27 cellular contexts compared by ENCODE assay signal in the genomic region with DNA sequence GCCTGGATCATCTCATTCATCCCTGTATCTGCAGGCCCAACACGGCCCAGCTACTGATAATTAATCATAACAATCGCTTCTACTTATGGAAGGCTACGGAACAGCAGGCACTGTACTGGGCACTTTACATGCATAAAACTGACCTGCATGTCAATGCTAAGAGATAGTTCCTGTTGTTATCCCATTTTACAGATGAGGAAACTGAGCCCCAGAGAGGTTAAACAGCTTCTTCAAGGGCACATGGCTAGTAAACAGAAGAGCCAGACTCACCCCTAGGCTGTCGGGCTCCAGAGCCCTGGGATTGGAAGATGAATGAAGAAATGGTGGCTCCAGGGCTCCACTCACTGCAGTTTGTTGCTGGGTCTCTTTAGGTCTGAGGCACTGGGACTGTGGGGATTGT. TPM values are rescaled to one million over a fixed set of nuclear protein-coding genes. Genes with fewer than 3 reads are reported as not detected.
DNase-seq lines count a peak whose midpoint lies in the region; ATAC-seq and TF ChIP-seq lines count a peak whose summit lies in the region.
"Had no signal": no experiment of that assay in that cellular context is flagged by ENCODE, and none has a peak within 500 bp of the region (broad histone marks: within the 10 kb centered on the region; RNA-seq: fewer than 3 reads in every experiment).

No MANE protein-coding gene starts in this region.

- H4K20me1 ChIP-seq in neural progenitor cell (ENCODE audit: low read depth): no peaks in the 10 kb centered on the region

- peaks cover 45% of the 10 kb centered on the region for H3K4me1 Mint-ChIP-seq in activated CD4-positive, alpha-beta T cell treated with anti-CD3 and anti-CD28 coated beads for 36 hours
- H3K4me1 Mint-ChIP-seq in activated naive CD8-positive, alpha-beta T cell treated with anti-CD3 and anti-CD28 coated beads, Interleukin-2, amount 10 ng/mL, durations not matched to agents 7 days and 5 days: peaks cover 37% of the 10 kb centered on the region
- H3K4me1 Mint-ChIP-seq in neural progenitor cell: peaks cover 26% of the 10 kb centered on the region

- H3F3A ChIP-seq in neural progenitor cell (ENCODE audit: low read depth): no peaks in the 10 kb centered on the region

- no peak overlapping the region for H3K4me3 ChIP-seq in H7 (ENCODE audit: insufficient read depth, low read depth, low read length)
- no peak overlapping the region for H3K4me3 ChIP-seq in neural progenitor cell
- no peak overlapping the region for H3K4me3 ChIP-seq in heart right ventricle
- H3K4me3 ChIP-seq: colonic mucosa, psoas muscle, SK-N-MC, skin epidermis, upper lobe of left lung had no signal

- peaks cover 47% of the 10 kb centered on the region for H3K36me3 Mint-ChIP-seq in activated CD4-positive, alpha-beta T cell treated with anti-CD3 and anti-CD28 coated beads for 36 hours (ENCODE audit: low read depth)
- peaks cover 32% of the 10 kb centered on the region for H3K36me3 Mint-ChIP-seq in activated naive CD8-positive, alpha-beta T cell treated with anti-CD3 and anti-CD28 coated beads, Interleukin-2, amount 10 ng/mL, durations not matched to agents 7 days and 5 days
- no peaks in the 10 kb centered on the region for H3K36me3 Mint-ChIP-seq in neural progenitor cell
- H3K36me3 Mint-ChIP-seq: brain had no signal

- H3K79me2 ChIP-seq in neural progenitor cell (ENCODE audit: low read depth): no peaks in the 10 kb centered on the region

- no peak overlapping the region for H2AFZ ChIP-seq in neural progenitor cell (replicated peaks)

- no peaks in the 10 kb centered on the region for H3K4me1 ChIP-seq in neural progenitor cell
- H3K4me1 ChIP-seq in heart right ventricle: no peaks in the 10 kb centered on the region
- H3K4me1 ChIP-seq: colonic mucosa, psoas muscle, upper lobe of left lung had no signal

- CTCF ChIA-PET in activated CD4-positive, alpha-beta T cell treated with anti-CD3 and anti-CD28 coated beads for 36 hours (lab: Charles Lee): interaction anchor here (0.6 to 4.6 kb wide), 3 partner anchors 67 to 80 kb away, joined by 3 to 44 read pairs (median 3); no protein-coding TSS in a partner anchor

- no peak overlapping the region for H3K4me3 Mint-ChIP-seq in activated CD4-positive, alpha-beta T cell treated with anti-CD3 and anti-CD28 coated beads for 36 hours
- H3K4me3 Mint-ChIP-seq in activated naive CD8-positive, alpha-beta T cell treated with anti-CD3 and anti-CD28 coated beads, Interleukin-2, amount 10 ng/mL, durations not matched to agents 7 days and 5 days: no peak overlapping the region
- no peak overlapping the region for H3K4me3 Mint-ChIP-seq in neural progenitor cell
- H3K4me3 Mint-ChIP-seq: brain, endodermal cell, H9, nephron had no signal

- in situ Hi-C loops in GM13976 (cut with MboI; ENCODE audit: low sequenced_read_pairs, unreplicated experiment): loop anchor here (5.0 kb wide), 1 partner anchor 75 kb away; no protein-coding TSS in a partner anchor

- no peak overlapping the region for H3K4me2 ChIP-seq in neural progenitor cell

- intact Hi-C loops in activated CD4-positive, alpha-beta T cell treated with anti-CD3 and anti-CD28 coated beads for 36 hours (cut with DNase I, micrococcal nuclease): loop anchor here in 1 of 2 experiments (10.0 kb wide), 1 partner anchor 368 kb away; no protein-coding TSS in a partner anchor
- intact Hi-C loops in heart right ventricle (cut with DNase I): no loop called here

- 93 to 94% methylated on average over 4 of the region's 4 CpGs for WGBS in heart right ventricle, 2 donors

- ATAC-seq in activated CD4-positive, alpha-beta T cell treated with anti-CD3 and anti-CD28 coated beads for 36 hours: no peak
- ATAC-seq in activated naive CD8-positive, alpha-beta T cell treated with anti-CD3 and anti-CD28 coated beads, Interleukin-2, amount 10 ng/mL, durations not matched to agents 7 days and 5 days (ENCODE audit: low read depth): no peak
- ATAC-seq in heart right ventricle: no peak
- ATAC-seq: psoas muscle had no signal

- no peak for DNase-seq in activated CD4-positive, alpha-beta T cell treated with anti-CD3 and anti-CD28 coated beads for 36 hours
- no peak for DNase-seq in activated CD4-positive, alpha-beta T cell treated with anti-CD3 and anti-CD28 coated beads, Interleukin-2, amount 50 U/mL, for 1 hour
- DNase-seq in H7: peak; percentile 36
- no peak for DNase-seq in activated naive CD8-positive, alpha-beta T cell treated with anti-CD3 and anti-CD28 coated beads, Interleukin-2, amount 10 ng/mL, durations not matched to agents 7 days and 5 days
- no peak for DNase-seq in neural progenitor cell (ENCODE audit: low spot score)
- no peak for DNase-seq in NCI-H345 treated with DMSO at 0.1 percent for 48 hours (lab: John Stamatoyannopoulos, UW; ENCODE audit: unreplicated experiment)
- no peak for DNase-seq in heart right ventricle
- DNase-seq in GM13976 (ENCODE audit: low spot score): no peak
- DNase-seq: 8988T; activated CD4-positive, CD25-positive, alpha-beta regulatory T cell; activated CD8-positive, alpha-beta memory T cell treated with anti-CD3 and anti-CD28 coated beads, Interleukin-2, amount 50 U/mL, for 4 hours; colonic mucosa; H9; mammary epithelial cell; NCI-H1048; NCI-H2081 treated with DMSO at 0.1 percent for 48 hours; NCI-H446 treated with DMSO at 0.1 percent for 48 hours; psoas muscle; RPMI8226; T-helper 9 cell; upper lobe of left lung had no signal

- no peaks in the 10 kb centered on the region for H3K9me3 ChIP-seq in neural progenitor cell (ENCODE audit: low read depth)
- no peaks in the 10 kb centered on the region for H3K9me3 ChIP-seq in heart right ventricle
- H3K9me3 ChIP-seq: colonic mucosa, psoas muscle, upper lobe of left lung had no signal

- H3K27me3 ChIP-seq in H7 (ENCODE audit: control insufficient read depth, insufficient read depth, low read length) (no peaks in the 10 kb centered on the region), neural progenitor cell (no peaks in the 10 kb centered on the region), heart right ventricle (no peaks in the 10 kb centered on the region)
- H3K27me3 ChIP-seq: colonic mucosa, upper lobe of left lung had no signal

- H3K36me3 ChIP-seq in H7 (replicated peaks; ENCODE audit: control insufficient read depth, insufficient read depth, low read length) (no peaks in the 10 kb centered on the region), neural progenitor cell (no peaks in the 10 kb centered on the region), heart right ventricle (peaks cover 0 to 100% (median 7%) of the 10 kb centered on the region in 9 donors)
- H3K36me3 ChIP-seq: colonic mucosa had no signal

- TF ChIP-seq CTCF in neural progenitor cell (IDR thresholded peaks at IDR 0.05) (no peak), heart right ventricle (IDR thresholded peaks at IDR 0.05) (no peak), GM13976 (IDR thresholded peaks at IDR 0.05; ENCODE audit: borderline replicate concordance, control extremely low read depth, extremely low read depth, insufficient read depth, missing control alignments) (no peak)

- peak overlapping the region; percentile 13 for H3K27ac Mint-ChIP-seq in activated CD4-positive, alpha-beta T cell treated with anti-CD3 and anti-CD28 coated beads for 36 hours
- peak overlapping the region; percentile 68 for H3K27ac Mint-ChIP-seq in activated naive CD8-positive, alpha-beta T cell treated with anti-CD3 and anti-CD28 coated beads, Interleukin-2, amount 10 ng/mL, durations not matched to agents 7 days and 5 days
- peak overlapping the region; percentile 74 for H3K27ac Mint-ChIP-seq in neural progenitor cell
- H3K27ac Mint-ChIP-seq: brain, endodermal cell, nephron had no signal

- no peaks in the 10 kb centered on the region for H3K27me3 Mint-ChIP-seq in activated CD4-positive, alpha-beta T cell treated with anti-CD3 and anti-CD28 coated beads for 36 hours
- H3K27me3 Mint-ChIP-seq in activated naive CD8-positive, alpha-beta T cell treated with anti-CD3 and anti-CD28 coated beads, Interleukin-2, amount 10 ng/mL, durations not matched to agents 7 days and 5 days: no peaks in the 10 kb centered on the region
- peaks cover 10% of the 10 kb centered on the region for H3K27me3 Mint-ChIP-seq in neural progenitor cell (ENCODE audit: insufficient read depth, low read depth)

- no peak overlapping the region for H3K9ac ChIP-seq in neural progenitor cell

- H3K27ac ChIP-seq in neural progenitor cell (no peak overlapping the region), heart right ventricle (no peak overlapping the region)
- H3K27ac ChIP-seq: colonic mucosa, psoas muscle, SK-N-MC, upper lobe of left lung had no signal

- H3K9me3 Mint-ChIP-seq in activated CD4-positive, alpha-beta T cell treated with anti-CD3 and anti-CD28 coated beads for 36 hours (ENCODE audit: low read depth): no peaks in the 10 kb centered on the region
- no peaks in the 10 kb centered on the region for H3K9me3 Mint-ChIP-seq in activated naive CD8-positive, alpha-beta T cell treated with anti-CD3 and anti-CD28 coated beads, Interleukin-2, amount 10 ng/mL, durations not matched to agents 7 days and 5 days
- H3K9me3 Mint-ChIP-seq in neural progenitor cell: no peaks in the 10 kb centered on the region
- H3K9me3 Mint-ChIP-seq: endodermal cell, H9, nephron had no signal

- POLR2A ChIA-PET in activated CD4-positive, alpha-beta T cell treated with anti-CD3 and anti-CD28 coated beads for 36 hours (lab: Charles Lee): interaction anchor here (1.1 kb wide), 1 partner anchor 30 kb away, joined by 3 read pairs; no protein-coding TSS in a partner anchor
- POLR2A ChIA-PET in activated naive CD8-positive, alpha-beta T cell treated with anti-CD3 and anti-CD28 coated beads, Interleukin-2, amount 10 ng/mL, durations not matched to agents 7 days and 5 days (lab: Charles Lee): interaction anchor here (0.5 to 1.4 kb wide), 5 partner anchors 25 to 76 kb away, joined by 3 to 4 read pairs (median 3); no protein-coding TSS in a partner anchor

RNA-seq across cellular contexts. Expression of a gene that starts 27.3 kb away (rescaled TPM):
- 10 to 100 TPM; 20.6 to 22.9 TPM for total RNA-seq in activated CD4-positive, alpha-beta T cell treated with anti-CD3 and anti-CD28 coated beads for 36 hours
- total RNA-seq in H7 (2014; rRNA removed; shearing (Covaris generic)): 13.1 and 23.7 TPM in 2 replicates
- total RNA-seq in activated naive CD8-positive, alpha-beta T cell treated with anti-CD3 and anti-CD28 coated beads, Interleukin-2, amount 10 ng/mL, durations not matched to agents 7 days and 5 days: 10 to 100 TPM; 52.6 to 53.3 TPM
- 15.1 and 16.4 TPM in 2 replicates for total RNA-seq in neural progenitor cell (ENCODE audit: low replicate concordance)
- total RNA-seq in heart right ventricle: 100 to 1,000 TPM in 2 of 10 donors, 10 to 100 TPM in 8; 59.6 to 161 (median 92.0) TPM
- polyA plus RNA-seq in heart right ventricle: 10 to 100 TPM; 36.9 to 48.2 TPM

RNA-seq across cellular contexts. Expression of a gene that starts 35.8 kb away (rescaled TPM):
- 100 to 1,000 TPM; 107 to 116 TPM for total RNA-seq in activated CD4-positive, alpha-beta T cell treated with anti-CD3 and anti-CD28 coated beads for 36 hours
- total RNA-seq in H7 (2014; rRNA removed; shearing (Covaris generic)): 1.3 and 2.4 TPM in 2 replicates
- total RNA-seq in activated naive CD8-positive, alpha-beta T cell treated with anti-CD3 and anti-CD28 coated beads, Interleukin-2, amount 10 ng/mL, durations not matched to agents 7 days and 5 days: 100 to 1,000 TPM; 215 to 246 TPM
- 0.04 and 0.22 TPM in 2 replicates for total RNA-seq in neural progenitor cell (ENCODE audit: low replicate concordance)
- 10 to 100 TPM in 8 of 10 donors, 1 to 10 TPM in 2; 8.0 to 55.4 (median 15.7) TPM for total RNA-seq in heart right ventricle
- 10 to 100 TPM; 11.9 to 15.3 TPM for polyA plus RNA-seq in heart right ventricle
- total RNA-seq: HT-29 had no signal

Comparison
In these comparisons a context has a peak if more than half of its experiments do, and no peak if none do; other contexts are left out.
1. H3K27ac Mint-ChIP-seq: peak in every context shown above with its lines; median percentile 74 in neural progenitor cell; 68 in activated naive CD8-positive, alpha-beta T cell treated with anti-CD3 and anti-CD28 coated beads, Interleukin-2, amount 10 ng/mL, durations not matched to agents 7 days and 5 days; 13 in activated CD4-positive, alpha-beta T cell treated with anti-CD3 and anti-CD28 coated beads for 36 hours.